ENCODE assay signal across 9 cellular contexts in genomic region chr11:94602430-94603372, GRCh38. TPM values are rescaled to one million over a fixed set of nuclear protein-coding genes. Genes with fewer than 3 reads are reported as not detected.
DNase-seq lines count a peak whose midpoint lies in the region; ATAC-seq and TF ChIP-seq lines count a peak whose summit lies in the region.
"Had no signal": no experiment of that assay in that cellular context is flagged by ENCODE, and none has a peak within 500 bp of the region (broad histone marks: within the 10 kb centered on the region; RNA-seq: fewer than 3 reads in every experiment).

No MANE protein-coding gene starts in this region.

- H3K9me3 ChIP-seq in GM23248 (ENCODE audit: low read depth): no peaks in the 10 kb centered on the region
- H3K9me3 ChIP-seq in gastroesophageal sphincter: no peaks in the 10 kb centered on the region

- H3K4me3 ChIP-seq in GM23248 (peak overlapping the region; percentile 38), gastroesophageal sphincter (no peak overlapping the region)

- H3K9me3 Mint-ChIP-seq in progenitor cell of endocrine pancreas (ENCODE audit: low read depth): peaks cover 9% of the 10 kb centered on the region

- no peaks in the 10 kb centered on the region for H3K27me3 Mint-ChIP-seq in progenitor cell of endocrine pancreas

- H3K4me2 ChIP-seq in GM23248 (ENCODE audit: unreplicated experiment): peak overlapping the region; percentile 61

- peaks cover 12% of the 10 kb centered on the region for H3K4me1 ChIP-seq in GM23248 (ENCODE audit: insufficient read depth)
- H3K4me1 ChIP-seq in gastroesophageal sphincter: no peaks in the 10 kb centered on the region

- H3K27me3 ChIP-seq in GM23248 (replicated peaks; ENCODE audit: insufficient read depth): no peaks in the 10 kb centered on the region
- no peaks in the 10 kb centered on the region for H3K27me3 ChIP-seq in gastroesophageal sphincter

- H3K79me2 ChIP-seq in GM23248 (ENCODE audit: insufficient read depth): no peaks in the 10 kb centered on the region

- peaks cover 28% of the 10 kb centered on the region for H3K4me1 Mint-ChIP-seq in progenitor cell of endocrine pancreas (ENCODE audit: low read depth)

- peak; percentile 80 for ATAC-seq in gastroesophageal sphincter

- peak overlapping the region; percentile 28; the same call in 1 of the 2 replicates for H3K9ac ChIP-seq in GM23248

- peak overlapping the region; percentile 27 for H3K4me3 Mint-ChIP-seq in progenitor cell of endocrine pancreas (ENCODE audit: low read depth)

- H3F3A ChIP-seq in GM23248 (ENCODE audit: insufficient read depth): peaks cover 17% of the 10 kb centered on the region

- H3K36me3 Mint-ChIP-seq in progenitor cell of endocrine pancreas (ENCODE audit: insufficient read depth): peaks cover 8% of the 10 kb centered on the region

- no peak for TF ChIP-seq POLR2A in gastroesophageal sphincter (IDR thresholded peaks at IDR 0.05)

- no peaks in the 10 kb centered on the region for H4K20me1 ChIP-seq in GM23248 (ENCODE audit: insufficient read depth)

- WGBS in GM23248 (ENCODE audit: low coverage in 1 of 2, low lambda C conversion rate in 2 of 2, missing lambda C conversion rate in 2 of 2), 2 experiments: 11 to 14% methylated on average over 8 of the region's 8 CpGs
- WGBS in gastroesophageal sphincter (ENCODE audit: low coverage in 1 of 2), 2 donors: 49 to 67% methylated on average over 6 to 8 of the region's 8 CpGs

- peak in 1 of 4 experiments; percentile 58 for TF ChIP-seq CTCF in gastroesophageal sphincter (IDR thresholded peaks at IDR 0.05)
- TF ChIP-seq CTCF in progenitor cell of endocrine pancreas (IDR thresholded peaks at IDR 0.05; ENCODE audit: unreplicated experiment): no peak

- peak; percentile 13 for DNase-seq in NCI-H2107 treated with DMSO at 0.1 percent for 48 hours (lab: John Stamatoyannopoulos, UW; ENCODE audit: unreplicated experiment)
- no peak for DNase-seq in NCI-H2107 (lab: John Stamatoyannopoulos, UW)
- DNase-seq in GM23248: peak; percentile 97
- DNase-seq in KBM-7: peak; percentile 80
- DNase-seq in activated CD4-positive, alpha-beta T cell treated with anti-CD3 and anti-CD28 coated beads for 4 hours: peak; percentile 4 to 32
- no peak for DNase-seq in progenitor cell of endocrine pancreas (ENCODE audit: low spot score, unreplicated experiment)
- no peak for DNase-seq in GDM1 (lab: John Stamatoyannopoulos, UW)

- no peak for TF ChIP-seq EP300 in gastroesophageal sphincter (IDR thresholded peaks at IDR 0.05)

- no peaks in the 10 kb centered on the region for H3K36me3 ChIP-seq in GM23248 (ENCODE audit: low read depth)
- H3K36me3 ChIP-seq in gastroesophageal sphincter: peaks cover 0 to 30% of the 10 kb centered on the region in 2 donors

- in situ Hi-C loops in GM23248 (cut with MboI) (no loop called here), KBM-7 (cut with MboI; ENCODE audit: low pct_unique_long_range_greater_than_20kb, low sequenced_read_pairs) (loop anchor here (25.0 kb wide), 1 partner anchor 285 kb away; no protein-coding TSS in a partner anchor)

- H2AFZ ChIP-seq in GM23248: peak overlapping the region; percentile 59; the same call in 1 of the 2 replicates

- no peaks in the 10 kb centered on the region for H3K9me2 ChIP-seq in GM23248 (ENCODE audit: insufficient read depth)

- peak overlapping the region; percentile 75 for H3K27ac Mint-ChIP-seq in progenitor cell of endocrine pancreas

- H3K27ac ChIP-seq in GM23248 (peak overlapping the region; percentile 50), gastroesophageal sphincter (no peak overlapping the region)
- H3K27ac ChIP-seq: 22Rv1 had no signal

RNA-seq across cellular contexts. Expression of gene PIWIL4, which starts 35.5 kb away (rescaled TPM):
- 1.2 and 2.8 TPM in 2 replicates for total RNA-seq in GM23248 (2014; rRNA removed; shearing (Covaris generic))
- polyA plus RNA-seq in GM23248 (2016; fragmentation: Nextera tagmentation; extraction: Ambion mirVana): 1.1 and 1.4 TPM in 2 replicates
- total RNA-seq in gastroesophageal sphincter (1 to 10 TPM; 2.0 to 8.5 (median 6.0) TPM), progenitor cell of endocrine pancreas (1.9 and 2.6 TPM in 2 replicates)

RNA-seq across cellular contexts. Expression of gene FUT4, which starts 59.0 kb away (rescaled TPM):
- total RNA-seq in GM23248 (2014; rRNA removed; shearing (Covaris generic)): 4.2 and 7.9 TPM in 2 replicates
- 2.0 and 2.3 TPM in 2 replicates for polyA plus RNA-seq in GM23248 (2016; fragmentation: Nextera tagmentation; extraction: Ambion mirVana)
- total RNA-seq in gastroesophageal sphincter (1 to 10 TPM; 5.2 to 7.8 (median 7.6) TPM), progenitor cell of endocrine pancreas (6.6 and 7.1 TPM in 2 replicates)

Comparison
In these comparisons a context has a peak if more than half of its experiments do, and no peak if none do; other contexts are left out.
1. DNase-seq: peak in NCI-H2107 treated with DMSO at 0.1 percent for 48 hours (single experiment), GM23248 (single experiment), KBM-7 (single experiment) and activated CD4-positive, alpha-beta T cell treated with anti-CD3 and anti-CD28 coated beads for 4 hours (2 of 2); none in NCI-H2107 (single experiment), progenitor cell of endocrine pancreas (single experiment) and GDM1 (single experiment).